Comparison of ENCODE assay signal across 13 cellular contexts in genomic region chr3:194711913-194712312, GRCh38. TPM values are rescaled to one million over a fixed set of nuclear protein-coding genes. Genes with fewer than 3 reads are reported as not detected.
A peak's percentile ranks its signal among the peaks of the same experiment; 100 is the strongest.
DNase-seq lines count a peak whose midpoint lies in the region; ATAC-seq, FAIRE-seq and TF ChIP-seq lines count a peak whose summit lies in the region.
"Had no signal": no experiment of that assay in that cellular context is flagged by ENCODE, and none has a peak within 500 bp of the region (broad histone marks: within the 10 kb centered on the region; RNA-seq: fewer than 3 reads in every experiment).

No MANE protein-coding gene starts in this region.

- TF ChIP-seq CTCF in AG04449 (IDR thresholded peaks at IDR 0.05; ENCODE audit: insufficient read depth, low read length, missing control alignments): no peak

- H3K4me3 ChIP-seq in AG04449 (ENCODE audit: low read depth, low read length): no peak overlapping the region
- H3K4me3 ChIP-seq: K562, right lobe of liver had no signal

- CTCF ChIA-PET in AG04449 (lab: Yijun Ruan, JAX): interaction anchor here (0.6 kb wide), 1 partner anchor 69 kb away, joined by 3 read pairs; no protein-coding TSS in a partner anchor

- DNase-seq in AG04449 (ENCODE audit: low read depth, low spot score): peak; percentile 77
- DNase-seq in HT-29 (ENCODE audit: low spot score): peak; percentile 58
- peak; percentile 97 for DNase-seq in astrocyte of the hippocampus (ENCODE audit: low read depth, low spot score)
- peak; percentile 50 for DNase-seq in hepatic stellate cell (ENCODE audit: low spot score)
- DNase-seq in substantia nigra (lab: John Stamatoyannopoulos, UW): no peak
- no peak for DNase-seq in NCI-H2196 treated with DMSO at 0.1 percent for 48 hours (lab: John Stamatoyannopoulos, UW; ENCODE audit: unreplicated experiment)
- DNase-seq in naive thymus-derived CD8-positive, alpha-beta T cell: no peak
- no peak for DNase-seq in GM19239 (ENCODE audit: insufficient read length, low spot score)
- DNase-seq: activated CD4-positive, alpha-beta T cell treated with anti-CD3 and anti-CD28 coated beads, Interleukin-2, amount 10 ng/mL, durations not matched to agents 24 days and 14 days; right lobe of liver; stimulated activated naive B cell treated with anti-CD40 and anti-IgM and Interleukin-4, amounts not matched to agents 10 μg/mL and 1 μg/mL and 100 μg/mL, for 72 hours had no signal

- no peak for FAIRE-seq in GM19239 (lab: Jason Lieb, UNC)
- FAIRE-seq: K562 had no signal

- H3K27ac ChIP-seq in substantia nigra (ENCODE audit: low read depth, low read length, poor library complexity, severe bottlenecking): no peak overlapping the region
- H3K27ac ChIP-seq: right lobe of liver had no signal

- H3K36me3 Mint-ChIP-seq in naive thymus-derived CD8-positive, alpha-beta T cell: peaks cover 0 to 4% (median 0%) of the 10 kb centered on the region in 3 donors

- H3K27me3 Mint-ChIP-seq in naive thymus-derived CD8-positive, alpha-beta T cell: peaks cover 0 to 2% (median 0%) of the 10 kb centered on the region in 5 donors
- H3K27me3 Mint-ChIP-seq: stimulated activated naive B cell treated with anti-CD40 and anti-IgM and Interleukin-4, amounts not matched to agents 10 μg/mL and 1 μg/mL and 100 μg/mL, for 72 hours had no signal

- H3K27ac Mint-ChIP-seq in naive thymus-derived CD8-positive, alpha-beta T cell: no peak overlapping the region
- H3K27ac Mint-ChIP-seq: activated CD4-positive, alpha-beta T cell treated with anti-CD3 and anti-CD28 coated beads, Interleukin-2, amount 10 ng/mL, durations not matched to agents 24 days and 14 days; CD14-positive monocyte; stimulated activated naive B cell treated with anti-CD40 and anti-IgM and Interleukin-4, amounts not matched to agents 10 μg/mL and 1 μg/mL and 100 μg/mL, for 72 hours had no signal

- no peak for ATAC-seq in naive thymus-derived CD8-positive, alpha-beta T cell
- ATAC-seq: K562; stimulated activated naive B cell treated with anti-CD40 and anti-IgM and Interleukin-4, amounts not matched to agents 10 μg/mL and 1 μg/mL and 100 μg/mL, for 72 hours had no signal

- H3K4me3 Mint-ChIP-seq in naive thymus-derived CD8-positive, alpha-beta T cell: no peak overlapping the region
- H3K4me3 Mint-ChIP-seq: activated CD4-positive, alpha-beta T cell treated with anti-CD3 and anti-CD28 coated beads, Interleukin-2, amount 10 ng/mL, durations not matched to agents 24 days and 14 days; CD14-positive monocyte; stimulated activated naive B cell treated with anti-CD40 and anti-IgM and Interleukin-4, amounts not matched to agents 10 μg/mL and 1 μg/mL and 100 μg/mL, for 72 hours had no signal

- H3K9me3 Mint-ChIP-seq in naive thymus-derived CD8-positive, alpha-beta T cell: peaks cover 0 to 5% (median 0%) of the 10 kb centered on the region in 9 donors
- H3K9me3 Mint-ChIP-seq: activated CD4-positive, alpha-beta T cell treated with anti-CD3 and anti-CD28 coated beads, Interleukin-2, amount 10 ng/mL, durations not matched to agents 24 days and 14 days had no signal

- peaks cover 0 to 15% (median 0%) of the 10 kb centered on the region in 4 donors for H3K4me1 Mint-ChIP-seq in naive thymus-derived CD8-positive, alpha-beta T cell
- H3K4me1 Mint-ChIP-seq: activated CD4-positive, alpha-beta T cell treated with anti-CD3 and anti-CD28 coated beads, Interleukin-2, amount 10 ng/mL, durations not matched to agents 24 days and 14 days had no signal

- POLR2A ChIA-PET in AG04449 (lab: Yijun Ruan, JAX): no interaction called here
- POLR2A ChIA-PET in naive thymus-derived CD8-positive, alpha-beta T cell (lab: Charles Lee): no interaction called here

RNA-seq across cellular contexts. Expression of gene FAM43A, which starts 26.2 kb away (rescaled TPM):
- 0.33 and 0.57 TPM in 2 replicates for total RNA-seq in HT-29 (2014; rRNA removed; shearing (Covaris generic))
- total RNA-seq in naive thymus-derived CD8-positive, alpha-beta T cell: 1 to 10 TPM; 3.5 to 3.8 TPM
- polyA plus RNA-seq in naive thymus-derived CD8-positive, alpha-beta T cell: 1 to 10 TPM in 1 of 3 donors, under 1 TPM in 2; 0.40 to 1.1 (median 0.53) TPM

RNA-seq across cellular contexts. Expression of gene LSG1, which starts 39.9 kb away (rescaled TPM):
- 37.8 and 44.5 TPM in 2 replicates for total RNA-seq in HT-29 (2014; rRNA removed; shearing (Covaris generic))
- 10 to 100 TPM; 87.7 to 97.5 TPM for total RNA-seq in naive thymus-derived CD8-positive, alpha-beta T cell
- polyA plus RNA-seq in naive thymus-derived CD8-positive, alpha-beta T cell: 10 to 100 TPM; 23.0 to 42.8 (median 24.8) TPM

Comparison
In these comparisons a context has a peak if more than half of its experiments do, and no peak if none do; other contexts are left out.
1. DNase-seq: peak in AG04449 (single experiment), HT-29 (single experiment), astrocyte of the hippocampus (single experiment) and hepatic stellate cell (single experiment); none in substantia nigra (0 of 49), NCI-H2196 treated with DMSO at 0.1 percent for 48 hours (single experiment), naive thymus-derived CD8-positive, alpha-beta T cell (0 of 10) and GM19239 (single experiment).